Comparison of ENCODE assay signal across 1 cellular context in the genomic region with DNA sequence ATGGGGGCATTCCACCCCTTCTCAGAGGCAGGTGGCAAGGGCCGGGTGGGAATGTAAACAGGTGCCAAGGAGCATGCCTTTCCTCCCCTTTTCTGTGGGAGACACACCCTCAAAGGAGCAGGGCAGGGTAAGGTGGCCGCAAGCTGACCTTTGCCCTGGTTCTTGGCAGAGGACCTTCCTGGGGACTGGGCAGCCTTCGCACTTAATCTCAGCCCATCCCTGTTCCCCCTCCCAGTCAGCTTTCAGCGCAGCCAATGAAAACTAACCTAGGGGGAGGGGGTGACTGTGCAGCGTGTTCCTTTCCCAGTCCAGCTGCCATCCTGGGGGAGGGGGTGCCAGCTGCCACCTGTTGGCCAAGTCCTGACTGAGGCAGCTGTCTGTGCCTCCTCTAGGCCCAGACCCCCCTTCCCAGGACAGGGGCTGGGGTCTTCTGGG.
TF ChIP-seq lines count a peak whose summit lies in the region.

No MANE protein-coding gene starts in this region.

TF ChIP-seq in A549, 52 proteins besides CTCF, POLR2A, EP300 and RAD21:
- no peak for TF ChIP-seq EHMT2 (IDR thresholded peaks at IDR 0.05; ENCODE audit: low read depth)
- TF ChIP-seq, protein P1, sequence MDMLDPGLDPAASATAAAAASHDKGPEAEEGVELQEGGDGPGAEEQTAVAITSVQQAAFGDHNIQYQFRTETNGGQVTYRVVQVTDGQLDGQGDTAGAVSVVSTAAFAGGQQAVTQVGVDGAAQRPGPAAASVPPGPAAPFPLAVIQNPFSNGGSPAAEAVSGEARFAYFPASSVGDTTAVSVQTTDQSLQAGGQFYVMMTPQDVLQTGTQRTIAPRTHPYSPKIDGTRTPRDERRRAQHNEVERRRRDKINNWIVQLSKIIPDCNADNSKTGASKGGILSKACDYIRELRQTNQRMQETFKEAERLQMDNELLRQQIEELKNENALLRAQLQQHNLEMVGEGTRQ (IDR thresholded peaks at IDR 0.05): no peak
- TF ChIP-seq MAFK (IDR thresholded peaks at IDR 0.05; ENCODE audit: partially characterized antibody): no peak
- TF ChIP-seq BHLHE40 (IDR thresholded peaks at IDR 0.05; ENCODE audit: low read depth, low read length): no peak
- no peak for TF ChIP-seq CEBPB (IDR thresholded peaks at IDR 0.05)
- no peak for TF ChIP-seq MAZ (IDR thresholded peaks at IDR 0.05; ENCODE audit: borderline replicate concordance, low read depth, low read length)
- no peak for TF ChIP-seq NPAS2 (CRISPR knock-in tag; IDR thresholded peaks at IDR 0.05; ENCODE audit: borderline replicate concordance)
- TF ChIP-seq HMGXB4 (CRISPR knock-in tag; IDR thresholded peaks at IDR 0.05; ENCODE audit: borderline replicate concordance): no peak
- TF ChIP-seq JUN (IDR thresholded peaks at IDR 0.05): no peak
- peak; percentile 20; the same call in 1 of the 2 replicates for TF ChIP-seq E2F6 (IDR thresholded peaks at IDR 0.05; ENCODE audit: borderline replicate concordance, low read depth)
- TF ChIP-seq SMC3 (IDR thresholded peaks at IDR 0.05): no peak
- TF ChIP-seq, protein P2, sequence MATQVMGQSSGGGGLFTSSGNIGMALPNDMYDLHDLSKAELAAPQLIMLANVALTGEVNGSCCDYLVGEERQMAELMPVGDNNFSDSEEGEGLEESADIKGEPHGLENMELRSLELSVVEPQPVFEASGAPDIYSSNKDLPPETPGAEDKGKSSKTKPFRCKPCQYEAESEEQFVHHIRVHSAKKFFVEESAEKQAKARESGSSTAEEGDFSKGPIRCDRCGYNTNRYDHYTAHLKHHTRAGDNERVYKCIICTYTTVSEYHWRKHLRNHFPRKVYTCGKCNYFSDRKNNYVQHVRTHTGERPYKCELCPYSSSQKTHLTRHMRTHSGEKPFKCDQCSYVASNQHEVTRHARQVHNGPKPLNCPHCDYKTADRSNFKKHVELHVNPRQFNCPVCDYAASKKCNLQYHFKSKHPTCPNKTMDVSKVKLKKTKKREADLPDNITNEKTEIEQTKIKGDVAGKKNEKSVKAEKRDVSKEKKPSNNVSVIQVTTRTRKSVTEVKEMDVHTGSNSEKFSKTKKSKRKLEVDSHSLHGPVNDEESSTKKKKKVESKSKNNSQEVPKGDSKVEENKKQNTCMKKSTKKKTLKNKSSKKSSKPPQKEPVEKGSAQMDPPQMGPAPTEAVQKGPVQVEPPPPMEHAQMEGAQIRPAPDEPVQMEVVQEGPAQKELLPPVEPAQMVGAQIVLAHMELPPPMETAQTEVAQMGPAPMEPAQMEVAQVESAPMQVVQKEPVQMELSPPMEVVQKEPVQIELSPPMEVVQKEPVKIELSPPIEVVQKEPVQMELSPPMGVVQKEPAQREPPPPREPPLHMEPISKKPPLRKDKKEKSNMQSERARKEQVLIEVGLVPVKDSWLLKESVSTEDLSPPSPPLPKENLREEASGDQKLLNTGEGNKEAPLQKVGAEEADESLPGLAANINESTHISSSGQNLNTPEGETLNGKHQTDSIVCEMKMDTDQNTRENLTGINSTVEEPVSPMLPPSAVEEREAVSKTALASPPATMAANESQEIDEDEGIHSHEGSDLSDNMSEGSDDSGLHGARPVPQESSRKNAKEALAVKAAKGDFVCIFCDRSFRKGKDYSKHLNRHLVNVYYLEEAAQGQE (IDR thresholded peaks at IDR 0.05): 0 out of 2 replicates have a peak, but pooled peaks have one; percentile 12
- TF ChIP-seq MAX (IDR thresholded peaks at IDR 0.05): peak; percentile 50; the same call in 1 of the 2 replicates
- TF ChIP-seq RFX5 (IDR thresholded peaks at IDR 0.05): no peak
- TF ChIP-seq PBX3 (IDR thresholded peaks at IDR 0.05): no peak
- no peak for TF ChIP-seq CBX8 (IDR thresholded peaks at IDR 0.05)
- no peak for TF ChIP-seq HOXA7 (CRISPR knock-in tag; IDR thresholded peaks at IDR 0.05)
- no peak for TF ChIP-seq SREBF2 (IDR thresholded peaks at IDR 0.05)
- no peak for TF ChIP-seq GATA3 (IDR thresholded peaks at IDR 0.05; ENCODE audit: borderline replicate concordance)
- 0 out of 2 replicates have a peak, but pooled peaks have one; percentile 12 for TF ChIP-seq KDM1A (IDR thresholded peaks at IDR 0.05; ENCODE audit: low read depth)
- TF ChIP-seq HES2 (IDR thresholded peaks at IDR 0.05): no peak
- TF ChIP-seq HEYL (CRISPR knock-in tag; IDR thresholded peaks at IDR 0.05): no peak
